ENCODE assay signal across 1 cellular context in genomic region chr1:9292361-9293240, GRCh38.
TF ChIP-seq lines count a peak whose summit lies in the region.

TSS of gene SPSB1 (plus strand) at chr1:9292894. CDS start at chr1:9355892, 62,998 bp downstream.

TF ChIP-seq in HEK293, 187 proteins besides CTCF, POLR2A, EP300 and RAD21 (continued from another document and continues in another):
- TF ChIP-seq ZNF488 (tag by site-specific recombination; IDR thresholded peaks at IDR 0.05) (no peak), ZBTB21 (tag by site-specific recombination; IDR thresholded peaks at IDR 0.05) (no peak), ZBTB48 (tag by site-specific recombination; IDR thresholded peaks at IDR 0.05) (peak; percentile 54), ZBTB17 (tag by site-specific recombination; IDR thresholded peaks at IDR 0.05) (no peak), ZBTB8A (tag by site-specific recombination; IDR thresholded peaks at IDR 0.05) (peak; percentile 81), YY2 (tag by site-specific recombination; IDR thresholded peaks at IDR 0.05) (no peak), ZNF311 (tag by site-specific recombination; IDR thresholded peaks at IDR 0.05; ENCODE audit: borderline replicate concordance) (no peak), KLF10 (tag by site-specific recombination; IDR thresholded peaks at IDR 0.05) (peak; percentile 6; the same call in 1 of the 2 replicates), ZNF621 (tag by site-specific recombination; IDR thresholded peaks at IDR 0.05) (no peak), ZBTB20 (tag by site-specific recombination; IDR thresholded peaks at IDR 0.05) (0 out of 2 replicates have a peak, but pooled peaks have one; percentile 16), KLF17 (tag by site-specific recombination; IDR thresholded peaks at IDR 0.05) (no peak), ZNF133 (tag by site-specific recombination; IDR thresholded peaks at IDR 0.05) (no peak), ZNF677 (tag by site-specific recombination; IDR thresholded peaks at IDR 0.05) (no peak), TSHZ1 (tag by site-specific recombination; IDR thresholded peaks at IDR 0.05; ENCODE audit: borderline replicate concordance) (no peak), ZBTB26 (tag by site-specific recombination; optimal IDR thresholded peaks at IDR 0.05) (peak; percentile 55), ZNF148 (tag by site-specific recombination; IDR thresholded peaks at IDR 0.05; ENCODE audit: borderline replicate concordance) (no peak), SP2 (tag by site-specific recombination; IDR thresholded peaks at IDR 0.05) (no peak), GLIS2 (tag by site-specific recombination; IDR thresholded peaks at IDR 0.05) (peak; percentile 87), SP7 (tag by site-specific recombination; IDR thresholded peaks at IDR 0.05) (0 out of 2 replicates have a peak, but pooled peaks have one; percentile 25), INSM2 (tag by site-specific recombination; IDR thresholded peaks at IDR 0.05) (no peak), ZNF324 (tag by site-specific recombination; IDR thresholded peaks at IDR 0.05) (no peak), MYNN (tag by site-specific recombination; IDR thresholded peaks at IDR 0.05; ENCODE audit: borderline replicate concordance) (no peak), ZNF174 (tag by site-specific recombination; IDR thresholded peaks at IDR 0.05) (no peak), ZNF776 (tag by site-specific recombination; IDR thresholded peaks at IDR 0.05; ENCODE audit: borderline replicate concordance) (no peak), KLF16 (tag by site-specific recombination; IDR thresholded peaks at IDR 0.05) (0 out of 2 replicates have a peak, but pooled peaks have one; percentile 26), ZSCAN30 (tag by site-specific recombination; IDR thresholded peaks at IDR 0.05) (no peak), ZBTB10 (tag by site-specific recombination; IDR thresholded peaks at IDR 0.05) (0 out of 2 replicates have a peak, but pooled peaks have one; percentile 32), ZIC2 (tag by site-specific recombination; IDR thresholded peaks at IDR 0.05) (peak; percentile 30; the same call in 1 of the 2 replicates), EGR2 (tag by site-specific recombination; IDR thresholded peaks at IDR 0.05; ENCODE audit: low read depth) (peak; percentile 88), ZNF692 (tag by site-specific recombination; IDR thresholded peaks at IDR 0.05) (no peak), ZNF792 (tag by site-specific recombination; IDR thresholded peaks at IDR 0.05) (no peak), GLIS1 (tag by site-specific recombination; IDR thresholded peaks at IDR 0.05) (peak; percentile 60), ZNF292 (tag by site-specific recombination; IDR thresholded peaks at IDR 0.05; ENCODE audit: borderline replicate concordance, low read depth) (no peak), ZNF518A (tag by site-specific recombination; conservative IDR thresholded peaks at IDR 0.05; ENCODE audit: low read depth) (no peak), AEBP2 (tag by site-specific recombination; IDR thresholded peaks at IDR 0.05; ENCODE audit: borderline replicate concordance) (no peak), ZNF473 (tag by site-specific recombination; IDR thresholded peaks at IDR 0.05) (no peak)
